1 cellular context compared by ENCODE assay signal in genomic region chr1:234355782-234356510, GRCh38.
TF ChIP-seq lines count a peak whose summit lies in the region.

No MANE protein-coding gene starts in this region.

TF ChIP-seq in GM12878, 131 proteins besides CTCF, POLR2A, EP300 and RAD21 (continued from another document):
- no peak for TF ChIP-seq BCLAF1 (IDR thresholded peaks at IDR 0.05)
- no peak for TF ChIP-seq ASH2L (IDR thresholded peaks at IDR 0.05; ENCODE audit: borderline replicate concordance, low read depth)
- no peak for TF ChIP-seq ZSCAN29 (IDR thresholded peaks at IDR 0.05)
- TF ChIP-seq NFYA (IDR thresholded peaks at IDR 0.05; ENCODE audit: borderline replicate concordance, low read depth, low read length): no peak
- TF ChIP-seq FOXM1 (IDR thresholded peaks at IDR 0.05; ENCODE audit: low read depth, low read length): no peak
- TF ChIP-seq HSF1 (IDR thresholded peaks at IDR 0.05; ENCODE audit: low read depth, low read length): no peak
- TF ChIP-seq POLR2AphosphoS2 (IDR thresholded peaks at IDR 0.05; ENCODE audit: low read depth, low read length): no peak
- no peak for TF ChIP-seq E2F4 (IDR thresholded peaks at IDR 0.05; ENCODE audit: low read depth, low read length)
- TF ChIP-seq CREB1 (IDR thresholded peaks at IDR 0.05; ENCODE audit: low read depth): no peak
- TF ChIP-seq ZNF592 (IDR thresholded peaks at IDR 0.05): no peak
TF ChIP-seq in GM12878: peak in this region for 0.
